Comparison of ENCODE assay signal across 7 cellular contexts in the genomic region with DNA sequence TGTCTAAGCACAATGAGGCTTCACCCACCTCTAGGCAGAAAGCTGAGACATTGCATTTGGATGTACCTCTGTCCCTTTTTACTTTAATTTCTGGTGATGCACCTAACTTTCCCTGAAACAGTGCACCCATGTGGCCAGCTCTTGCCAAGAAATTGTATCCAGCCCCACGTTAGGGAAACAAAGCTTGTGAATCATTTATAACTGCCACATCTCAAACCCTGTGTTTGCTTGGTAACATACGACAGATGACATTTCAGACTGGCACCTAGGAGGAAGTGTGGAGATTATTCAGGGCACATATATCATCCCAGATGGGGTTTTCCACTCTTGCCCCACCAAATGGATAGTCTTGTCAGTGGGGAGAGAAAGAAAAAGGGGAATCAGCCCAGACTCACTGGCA. TPM values are rescaled to one million over a fixed set of nuclear protein-coding genes. Genes with fewer than 3 reads are reported as not detected.
DNase-seq lines count a peak whose midpoint lies in the region; ATAC-seq and TF ChIP-seq lines count a peak whose summit lies in the region.

No MANE protein-coding gene starts in this region.

- no peak overlapping the region for H3K4me3 Mint-ChIP-seq in activated CD4-positive, alpha-beta memory T cell treated with anti-CD3 and anti-CD28 coated beads for 36 hours

- POLR2A ChIA-PET in HEK293T (lab: Yijun Ruan, JAX): interaction anchor here (1.0 to 8.2 kb wide), 5 partner anchors 12 to 216 kb away, joined by 3 to 119 read pairs (median 5); a partner anchor contains a TSS
- POLR2A ChIA-PET in activated CD4-positive, alpha-beta memory T cell treated with anti-CD3 and anti-CD28 coated beads for 36 hours (lab: Charles Lee): interaction anchor here (0.9 to 2.2 kb wide), 3 partner anchors 12 to 257 kb away, joined by 3 to 16 read pairs (median 7); a partner anchor contains a TSS

- peak overlapping the region; percentile 58 for H3K27ac Mint-ChIP-seq in activated CD4-positive, alpha-beta memory T cell treated with anti-CD3 and anti-CD28 coated beads for 36 hours

- H3K9me3 Mint-ChIP-seq in activated CD4-positive, alpha-beta memory T cell treated with anti-CD3 and anti-CD28 coated beads for 36 hours: no peaks in the 10 kb centered on the region

- peaks cover 69% of the 10 kb centered on the region for H3K4me1 Mint-ChIP-seq in activated CD4-positive, alpha-beta memory T cell treated with anti-CD3 and anti-CD28 coated beads for 36 hours (ENCODE audit: low read depth)

- peaks cover 22% of the 10 kb centered on the region for H3K36me3 Mint-ChIP-seq in activated CD4-positive, alpha-beta memory T cell treated with anti-CD3 and anti-CD28 coated beads for 36 hours

- intact Hi-C loops in activated CD4-positive, alpha-beta memory T cell treated with anti-CD3 and anti-CD28 coated beads for 36 hours (cut with micrococcal nuclease): loop anchor here (5.0 to 10.0 kb wide), 3 partner anchors 260 to 1152 kb away; a partner anchor contains a TSS
- intact Hi-C loops in left colon (cut with DNase I, micrococcal nuclease): loop anchor here in 1 of 2 donors (10.0 kb wide), 1 partner anchor 202 kb away; no protein-coding TSS in a partner anchor
- intact Hi-C loops in left cardiac atrium (cut with DNase I): no loop called here

- no peaks in the 10 kb centered on the region for H3K27me3 Mint-ChIP-seq in activated CD4-positive, alpha-beta memory T cell treated with anti-CD3 and anti-CD28 coated beads for 36 hours

- in situ Hi-C loops in Caki2 (cut with HindIII; ENCODE audit: low pct_unique_long_range_greater_than_20kb, low sequenced_read_pairs): no loop called here

- ATAC-seq in left colon: peak; percentile 5
- ATAC-seq in HG02798 (IDR thresholded peaks at IDR 0.05; ENCODE audit: poor library complexity, unreplicated experiment): no peak
- no peak for ATAC-seq in left cardiac atrium

- CTCF ChIA-PET in HEK293T (lab: Yijun Ruan, JAX): interaction anchor here (1.1 kb wide), 1 partner anchor 10 kb away, joined by 3 read pairs; no protein-coding TSS in a partner anchor
- CTCF ChIA-PET in activated CD4-positive, alpha-beta memory T cell treated with anti-CD3 and anti-CD28 coated beads for 36 hours (lab: Charles Lee): interaction anchor here (1.2 to 2.9 kb wide), 3 partner anchors 8 to 15 kb away, joined by 4 to 16 read pairs (median 7); a partner anchor contains a TSS

- DNase-seq in Caki2 (ENCODE audit: low read depth) (peak; percentile 77), HEK293T (ENCODE audit: extremely low spot score) (peak; percentile 19), left colon (no peak), left cardiac atrium (no peak), HuH-7.5 (ENCODE audit: low spot score) (no peak)
- DNase-seq in activated CD4-positive, alpha-beta memory T cell treated with anti-CD3 and anti-CD28 coated beads for 36 hours: peak; percentile 40

TF ChIP-seq in HEK293T, 16 proteins besides CTCF, POLR2A, EP300 and RAD21:
- TF ChIP-seq FOXK2 (IDR thresholded peaks at IDR 0.05): no peak

RNA-seq across cellular contexts. Expression of a gene that starts 2.1 kb away (rescaled TPM):
- total RNA-seq in Caki2 (2014; rRNA removed; shearing (Covaris generic); ENCODE audit: low replicate concordance): 21.7 and 42.8 TPM in 2 replicates
- total RNA-seq in activated CD4-positive, alpha-beta memory T cell treated with anti-CD3 and anti-CD28 coated beads for 36 hours: 10 to 100 TPM; 17.8 to 20.1 TPM
- 10 to 100 TPM; 35.8 to 36.9 TPM for total RNA-seq in left colon
- total RNA-seq in left cardiac atrium: 1 to 10 TPM; 7.6 to 9.2 TPM

RNA-seq across cellular contexts. Expression of a gene that starts 2.2 kb away (rescaled TPM):
- total RNA-seq in Caki2 (2014; rRNA removed; shearing (Covaris generic); ENCODE audit: low replicate concordance): 19.8 and 26.0 TPM in 2 replicates
- 10 to 100 TPM; 33.2 to 35.8 TPM for total RNA-seq in activated CD4-positive, alpha-beta memory T cell treated with anti-CD3 and anti-CD28 coated beads for 36 hours
- 10 to 100 TPM; 18.1 to 23.5 TPM for total RNA-seq in left colon
- 10 to 100 TPM; 12.6 to 19.9 TPM for total RNA-seq in left cardiac atrium

RNA-seq across cellular contexts. Expression of a gene that starts 6.6 kb away (rescaled TPM):
- 33.9 and 59.0 TPM in 2 replicates for total RNA-seq in Caki2 (2014; rRNA removed; shearing (Covaris generic); ENCODE audit: low replicate concordance)
- total RNA-seq in activated CD4-positive, alpha-beta memory T cell treated with anti-CD3 and anti-CD28 coated beads for 36 hours: 10 to 100 TPM; 16.0 TPM
- total RNA-seq in left colon (10 to 100 TPM; 44.6 to 48.3 TPM), left cardiac atrium (10 to 100 TPM; 28.7 to 33.4 TPM)

RNA-seq across cellular contexts. Expression of a gene that starts 7.2 kb away (rescaled TPM):
- total RNA-seq in Caki2 (2014; rRNA removed; shearing (Covaris generic); ENCODE audit: low replicate concordance): 3.3 and 10.8 TPM in 2 replicates
- under 1 TPM; 0.94 to 1.00 TPM for total RNA-seq in activated CD4-positive, alpha-beta memory T cell treated with anti-CD3 and anti-CD28 coated beads for 36 hours
- under 1 TPM; 0.47 to 0.49 TPM for total RNA-seq in left colon
- total RNA-seq in left cardiac atrium: under 1 TPM in 1 of 2 donors, not detected in 1; 0.29 TPM

RNA-seq across cellular contexts. Expression of a gene that starts 12.1 kb away (rescaled TPM):
- 37.1 and 38.8 TPM in 2 replicates for total RNA-seq in Caki2 (2014; rRNA removed; shearing (Covaris generic); ENCODE audit: low replicate concordance)
- 10 to 100 TPM; 48.8 to 52.6 TPM for total RNA-seq in activated CD4-positive, alpha-beta memory T cell treated with anti-CD3 and anti-CD28 coated beads for 36 hours
- total RNA-seq in left colon: 10 to 100 TPM; 14.5 to 15.0 TPM
- 10 to 100 TPM; 20.7 to 25.6 TPM for total RNA-seq in left cardiac atrium

Comparison
In these comparisons a context has a peak if more than half of its experiments do, and no peak if none do; other contexts are left out.
1. DNase-seq: peak in Caki2 (single experiment), HEK293T (single experiment) and activated CD4-positive, alpha-beta memory T cell treated with anti-CD3 and anti-CD28 coated beads for 36 hours (single experiment); none in left colon (0 of 2), left cardiac atrium (single experiment) and HuH-7.5 (single experiment).